9 cellular contexts compared by ENCODE assay signal in the genomic region with DNA sequence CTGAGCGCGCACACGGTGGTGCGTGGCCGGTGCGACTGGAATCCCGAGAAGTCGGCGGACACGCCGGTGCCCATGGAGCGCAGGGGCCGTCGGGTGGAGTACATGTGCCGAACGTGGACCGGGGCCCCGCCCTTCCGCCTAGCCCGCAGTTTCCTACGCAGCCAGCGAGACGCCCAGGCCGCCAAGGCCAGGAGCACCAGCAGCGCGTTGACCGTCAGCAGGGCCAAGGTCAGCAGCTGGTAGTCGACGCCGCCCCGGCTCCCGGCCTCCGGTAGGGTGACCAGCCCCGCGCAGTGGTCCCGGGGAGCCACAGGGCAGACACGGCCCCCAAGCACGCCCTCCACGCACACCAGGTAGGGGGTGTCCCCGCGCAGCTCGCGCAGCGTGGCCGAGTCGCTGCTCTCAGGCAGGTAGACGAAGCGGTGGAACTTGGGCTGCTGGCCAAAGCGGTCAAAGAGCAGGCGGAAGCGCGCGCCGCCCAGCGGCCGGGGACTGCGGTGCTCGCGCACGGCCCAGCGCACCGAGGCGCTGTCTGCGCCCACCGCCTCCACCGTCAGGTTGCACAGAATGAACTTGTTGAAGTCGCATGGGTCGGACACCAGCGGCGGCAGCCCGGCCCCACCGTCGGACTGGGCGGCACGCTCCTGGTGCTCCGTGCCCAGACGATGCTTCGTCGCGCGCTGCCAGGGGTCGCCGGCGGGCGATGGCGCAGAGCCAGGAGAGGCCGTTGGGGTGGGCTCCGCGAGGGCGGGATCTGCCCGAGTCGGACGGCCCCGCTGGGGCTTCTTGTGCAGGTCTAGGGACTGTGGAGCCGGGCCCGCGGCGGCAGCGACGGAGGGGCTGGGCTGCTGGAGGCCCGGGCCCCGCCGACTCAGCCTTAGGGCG. TPM values are rescaled to one million over a fixed set of nuclear protein-coding genes. Genes with fewer than 3 reads are reported as not detected.
DNase-seq lines count a peak whose midpoint lies in the region; TF ChIP-seq lines count a peak whose summit lies in the region.
"Had no signal": no experiment of that assay in that cellular context is flagged by ENCODE, and none has a peak within 500 bp of the region (broad histone marks: within the 10 kb centered on the region; RNA-seq: fewer than 3 reads in every experiment).

No MANE protein-coding gene starts in this region.

- H3K27ac Mint-ChIP-seq in chondrocyte (ENCODE audit: unreplicated experiment), result no peak overlapping the region

- no peak for TF ChIP-seq CTCF in chondrocyte (IDR thresholded peaks at IDR 0.05)

- H3K9me3 Mint-ChIP-seq in chondrocyte (ENCODE audit: low read depth), result no peaks in the 10 kb centered on the region
- H3K9me3 Mint-ChIP-seq: central memory CD8-positive, alpha-beta T cell had no signal

- peaks cover 14% of the 10 kb centered on the region for H3K27me3 ChIP-seq in layer of hippocampus (ENCODE audit: control insufficient read depth, insufficient read depth, low read length)

- peak overlapping the region; percentile 42 for H3K4me3 Mint-ChIP-seq in chondrocyte (ENCODE audit: unreplicated experiment)
- H3K4me3 Mint-ChIP-seq: central memory CD8-positive, alpha-beta T cell had no signal

- no peaks in the 10 kb centered on the region for H3K36me3 Mint-ChIP-seq in chondrocyte (ENCODE audit: low read depth)

- peak; percentile 55 for DNase-seq in stimulated activated CD4-positive, alpha-beta T cell treated with anti-CD3 and anti-CD28 coated beads, Interleukin-15, amount 100 ng/mL, for 24 hours
- no peak for DNase-seq in stimulated activated CD4-positive, alpha-beta T cell treated with anti-CD3 and anti-CD28 coated beads, Interleukin-4, amount 100 ng/mL, for 4 hours
- DNase-seq in NCI-H526 (lab: John Stamatoyannopoulos, UW), result peak; percentile 48 to 87
- no peak for DNase-seq in chondrocyte (ENCODE audit: low spot score)
- peak; percentile 12 for DNase-seq in stimulated activated CD4-positive, alpha-beta T cell treated with anti-CD3 and anti-CD28 coated beads, Interleukin-4, amount 100 ng/mL, for 1 hour
- no peak for DNase-seq in KG1 (lab: John Stamatoyannopoulos, UW)
- DNase-seq in central memory CD4-positive, alpha-beta T cell, result no peak

- peaks cover 7% of the 10 kb centered on the region for H3K27me3 Mint-ChIP-seq in chondrocyte (ENCODE audit: low read depth)

- peak overlapping the region; percentile 59 for H3K27ac ChIP-seq in layer of hippocampus (ENCODE audit: low read depth, low read length)

- H3K4me1 Mint-ChIP-seq in chondrocyte (ENCODE audit: low read depth), result peaks cover 40% of the 10 kb centered on the region

RNA-seq across cellular contexts. Expression of gene TRIL, which starts 2.2 kb away (rescaled TPM):
- 0.92 to 1.7 TPM (median 0.92 TPM) in 3 replicates for total RNA-seq in chondrocyte

Comparison
In these comparisons a context has a peak if more than half of its experiments do, and no peak if none do; other contexts are left out.
1. DNase-seq: peak in stimulated activated CD4-positive, alpha-beta T cell treated with anti-CD3 and anti-CD28 coated beads, Interleukin-15, amount 100 ng/mL, for 24 hours (single experiment), NCI-H526 (2 of 2) and stimulated activated CD4-positive, alpha-beta T cell treated with anti-CD3 and anti-CD28 coated beads, Interleukin-4, amount 100 ng/mL, for 1 hour (single experiment); none in stimulated activated CD4-positive, alpha-beta T cell treated with anti-CD3 and anti-CD28 coated beads, Interleukin-4, amount 100 ng/mL, for 4 hours (0 of 2), chondrocyte (single experiment), KG1 (single experiment) and central memory CD4-positive, alpha-beta T cell (single experiment).